13 cellular contexts compared by ENCODE assay signal in the genomic region with DNA sequence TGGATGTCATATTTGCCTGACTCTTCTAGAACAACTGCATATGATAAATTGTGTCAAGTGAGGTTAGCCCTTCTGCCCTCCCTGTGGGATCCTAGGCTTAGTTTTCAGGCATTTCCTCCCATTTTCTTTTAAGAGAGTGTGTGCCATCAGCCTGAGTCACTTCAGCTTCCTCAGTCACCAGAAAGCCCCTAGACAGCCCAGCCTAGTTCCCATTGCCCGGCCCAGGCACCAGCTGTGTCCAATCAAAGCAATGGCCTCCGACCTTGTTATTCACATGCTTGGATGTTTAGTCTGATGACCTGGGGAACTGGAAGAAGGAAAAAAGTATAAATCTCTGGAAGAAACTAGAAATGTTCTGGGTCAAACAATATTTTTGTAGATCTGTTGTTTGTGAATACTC.
DNase-seq lines count a peak whose midpoint lies in the region; ATAC-seq and TF ChIP-seq lines count a peak whose summit lies in the region.
"Had no signal": no experiment of that assay in that cellular context is flagged by ENCODE, and none has a peak within 500 bp of the region (broad histone marks: within the 10 kb centered on the region; RNA-seq: fewer than 3 reads in every experiment).

No MANE protein-coding gene starts in this region.

- no peak overlapping the region for H3K4me3 ChIP-seq in fibroblast of villous mesenchyme (ENCODE audit: low read depth, low read length)

- intact Hi-C loops in posterior vena cava (cut with DNase I): no loop called here

- no peak for ATAC-seq in GM18858 (IDR thresholded peaks at IDR 0.05; ENCODE audit: unreplicated experiment)
- ATAC-seq: activated CD4-positive, alpha-beta T cell treated with anti-CD3 and anti-CD28 coated beads for 36 hours; HCT116; natural killer cell treated with Interleukin-12 subunit alpha and Interleukin-12 subunit beta and Interleukin-15 and Interleukin-18, amount 100 ng/mL, for 72 hours; Panc1 had no signal

- TF ChIP-seq CTCF in fibroblast of villous mesenchyme (IDR thresholded peaks at IDR 0.05; ENCODE audit: insufficient read depth, low read depth, low read length): no peak

- DNase-seq in EL (peak; percentile 90), T1000 (lab: John Stamatoyannopoulos, UW) (peak; percentile 74), fibroblast of villous mesenchyme (ENCODE audit: low read depth) (peak; percentile 82), posterior vena cava (ENCODE audit: low spot score) (peak; percentile 84), NCI-H526 treated with DMSO at 0.1 percent for 48 hours (lab: John Stamatoyannopoulos, UW) (no peak), T-helper 1 cell (no peak), anterior cingulate cortex (lab: John Stamatoyannopoulos, UW) (no peak)
- DNase-seq: activated CD4-positive, alpha-beta T cell treated with anti-CD3 and anti-CD28 coated beads for 36 hours; NCI-H1694 had no signal

Comparison
In these comparisons a context has a peak if more than half of its experiments do, and no peak if none do; other contexts are left out.
1. DNase-seq: peak in EL (single experiment), T1000 (single experiment), fibroblast of villous mesenchyme (single experiment) and posterior vena cava (single experiment); none in NCI-H526 treated with DMSO at 0.1 percent for 48 hours (single experiment), T-helper 1 cell (0 of 5) and anterior cingulate cortex (0 of 58).